ENCODE assay signal across 1 cellular context in genomic region chr2:70921839-70922590, GRCh38.
TF ChIP-seq lines count a peak whose summit lies in the region.

No MANE protein-coding gene starts in this region.

TF ChIP-seq in HepG2, 621 proteins besides CTCF, POLR2A, EP300 and RAD21 (continues in another document):
- TF ChIP-seq FOXA3 (CRISPR knock-in tag; IDR thresholded peaks at IDR 0.05) (peak; percentile 34; the same call in 1 of the 2 replicates), ZFP82 (CRISPR knock-in tag; IDR thresholded peaks at IDR 0.05; ENCODE audit: borderline replicate concordance) (no peak), PAF1 (CRISPR knock-in tag; IDR thresholded peaks at IDR 0.05) (no peak), RARA (CRISPR knock-in tag; IDR thresholded peaks at IDR 0.05) (no peak), NR2C2 (CRISPR knock-in tag; IDR thresholded peaks at IDR 0.05; ENCODE audit: borderline replicate concordance) (peak; percentile 66), XRCC5 (optimal IDR thresholded peaks at IDR 0.05; ENCODE audit: low read length) (no peak), ZNF558 (CRISPR knock-in tag; IDR thresholded peaks at IDR 0.05; ENCODE audit: borderline replicate concordance) (no peak), TBX2 (CRISPR knock-in tag; IDR thresholded peaks at IDR 0.05; ENCODE audit: borderline replicate concordance) (no peak), ZBTB20 (CRISPR knock-in tag; IDR thresholded peaks at IDR 0.05; ENCODE audit: borderline replicate concordance, low read depth) (no peak), SKI (IDR thresholded peaks at IDR 0.05; ENCODE audit: partially characterized antibody) (no peak), TSC22D2 (CRISPR knock-in tag; IDR thresholded peaks at IDR 0.05; ENCODE audit: borderline replicate concordance) (no peak), ZKSCAN1 (IDR thresholded peaks at IDR 0.05; ENCODE audit: low read length) (no peak), ARID5B (CRISPR knock-in tag; IDR thresholded peaks at IDR 0.05) (0 out of 2 replicates have a peak, but pooled peaks have one; percentile 21), KIAA2018 (CRISPR knock-in tag; IDR thresholded peaks at IDR 0.05; ENCODE audit: borderline replicate concordance) (no peak), YEATS2 (CRISPR knock-in tag; IDR thresholded peaks at IDR 0.05; ENCODE audit: borderline replicate concordance) (no peak), GATAD2A (CRISPR knock-in tag; IDR thresholded peaks at IDR 0.05) (peak; percentile 26; the same call in 1 of the 2 replicates), IRF1 (CRISPR knock-in tag; IDR thresholded peaks at IDR 0.05; ENCODE audit: low read depth) (no peak), PHB2 (IDR thresholded peaks at IDR 0.05; ENCODE audit: partially characterized antibody) (no peak), PPARG (CRISPR knock-in tag; conservative IDR thresholded peaks at IDR 0.05) (no peak), ZBTB21 (CRISPR knock-in tag; IDR thresholded peaks at IDR 0.05) (0 out of 2 replicates have a peak, but pooled peaks have one; percentile 42), FOXP1 (IDR thresholded peaks at IDR 0.05) (no peak), FOXP1 (CRISPR knock-in tag; IDR thresholded peaks at IDR 0.05) (no peak), ATF4 (CRISPR knock-in tag; IDR thresholded peaks at IDR 0.05) (0 out of 4 replicates have a peak, but pooled peaks of 1 of the 2 experiments have one; percentile 12), ZNF770 (CRISPR knock-in tag; IDR thresholded peaks at IDR 0.05) (no peak), HMGXB3 (CRISPR knock-in tag; IDR thresholded peaks at IDR 0.05; ENCODE audit: borderline replicate concordance) (no peak), MLXIP (CRISPR knock-in tag; IDR thresholded peaks at IDR 0.05; ENCODE audit: borderline replicate concordance) (no peak), ZBTB38 (CRISPR knock-in tag; IDR thresholded peaks at IDR 0.05) (no peak), ATF2 (CRISPR knock-in tag; IDR thresholded peaks at IDR 0.05) (peak; percentile 48; the same call in 1 of the 2 replicates), GABPA (IDR thresholded peaks at IDR 0.05; ENCODE audit: low read depth, low read length) (no peak), GABPA (CRISPR knock-in tag; IDR thresholded peaks at IDR 0.05; ENCODE audit: low read depth) (peak; percentile 61), ZNF570 (CRISPR knock-in tag; IDR thresholded peaks at IDR 0.05; ENCODE audit: borderline replicate concordance) (no peak)
